Comparison of ENCODE assay signal across 1 cellular context in the genomic region with DNA sequence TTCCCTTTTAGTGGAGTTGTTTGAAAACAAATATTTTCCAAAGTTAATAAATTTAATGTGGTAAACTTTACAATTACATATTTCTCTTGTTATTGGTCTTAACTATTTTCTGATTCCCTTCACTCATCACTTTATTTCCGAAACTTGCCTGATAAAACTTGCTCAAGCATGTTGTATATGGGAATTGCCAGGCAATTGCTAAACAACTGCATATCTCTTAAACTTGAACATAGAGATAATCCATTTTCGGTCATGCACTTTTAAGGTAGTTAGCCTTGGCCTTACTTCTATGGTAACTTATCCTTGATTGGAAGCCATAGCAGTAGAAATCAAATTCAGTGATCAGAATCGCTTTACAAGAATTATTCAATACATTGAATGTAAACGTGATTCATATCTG.
TF ChIP-seq lines count a peak whose summit lies in the region.

No MANE protein-coding gene starts in this region.

TF ChIP-seq in H1, 55 proteins besides CTCF, POLR2A, EP300 and RAD21 (continued from another document):
- TF ChIP-seq TCF12 (IDR thresholded peaks at IDR 0.05; ENCODE audit: low read depth, low read length) (no peak), HDAC6 (IDR thresholded peaks at IDR 0.05; ENCODE audit: low read depth, low read length) (no peak), BACH1 (IDR thresholded peaks at IDR 0.05; ENCODE audit: low read length) (no peak), CEBPB (IDR thresholded peaks at IDR 0.05; ENCODE audit: low read depth, low read length) (no peak), TAF1 (IDR thresholded peaks at IDR 0.05; ENCODE audit: low read depth, low read length) (no peak), CBX5 (IDR thresholded peaks at IDR 0.05; ENCODE audit: low read depth, low read length) (no peak), E2F6 (IDR thresholded peaks at IDR 0.05) (no peak), GABPA (IDR thresholded peaks at IDR 0.05; ENCODE audit: borderline replicate concordance, insufficient read depth, low read length) (no peak), KDM4A (IDR thresholded peaks at IDR 0.05; ENCODE audit: low read depth, low read length, severe bottlenecking) (no peak), KDM1A (IDR thresholded peaks at IDR 0.05; ENCODE audit: borderline replicate concordance, low read length) (no peak), TBP (IDR thresholded peaks at IDR 0.05; ENCODE audit: low read depth, low read length) (no peak), POLR2AphosphoS5 (IDR thresholded peaks at IDR 0.05; ENCODE audit: low read depth, low read length) (no peak), NANOG (IDR thresholded peaks at IDR 0.05; ENCODE audit: insufficient read depth, low read depth, low read length, poor library complexity, severe bottlenecking) (no peak)
